ENCODE assay signal across 16 cellular contexts in genomic region chr3:132645058-132645457, GRCh38. TPM values are rescaled to one million over a fixed set of nuclear protein-coding genes. Genes with fewer than 3 reads are reported as not detected.
DNase-seq lines count a peak whose midpoint lies in the region; ATAC-seq and TF ChIP-seq lines count a peak whose summit lies in the region.
"Had no signal": no experiment of that assay in that cellular context is flagged by ENCODE, and none has a peak within 500 bp of the region (broad histone marks: within the 10 kb centered on the region; RNA-seq: fewer than 3 reads in every experiment).

No MANE protein-coding gene starts in this region.

- TF ChIP-seq CTCF in activated CD8-positive, alpha-beta T cell treated with anti-CD3 and anti-CD28 coated beads for 36 hours (IDR thresholded peaks at IDR 0.05) = no peak
- TF ChIP-seq CTCF in glutamatergic neuron (IDR thresholded peaks at IDR 0.05; ENCODE audit: partially characterized antibody, unreplicated experiment) = no peak
- TF ChIP-seq CTCF in osteoblast (IDR thresholded peaks at IDR 0.05; ENCODE audit: extremely low read depth, low read depth, low read length) = no peak

- H3K4me3 ChIP-seq in osteoblast (ENCODE audit: insufficient read depth, low read length) = no peak overlapping the region
- H3K4me3 ChIP-seq: A549, HAP-1 had no signal

- H3K27me3 Mint-ChIP-seq in activated CD8-positive, alpha-beta T cell treated with anti-CD3 and anti-CD28 coated beads for 36 hours = no peaks in the 10 kb centered on the region
- H3K27me3 Mint-ChIP-seq in activated CD8-positive, alpha-beta T cell treated with anti-CD3 and anti-CD28 coated beads, Interleukin-2, amount 10 ng/mL, durations not matched to agents 7 days and 5 days (ENCODE audit: low read depth) = no peaks in the 10 kb centered on the region
- H3K27me3 Mint-ChIP-seq in T-helper 17 cell = no peaks in the 10 kb centered on the region
- no peaks in the 10 kb centered on the region for H3K27me3 Mint-ChIP-seq in glutamatergic neuron (ENCODE audit: unreplicated experiment)

- H2AFZ ChIP-seq in osteoblast (ENCODE audit: low read length) = no peak overlapping the region

- POLR2A ChIA-PET in activated CD8-positive, alpha-beta T cell treated with anti-CD3 and anti-CD28 coated beads for 36 hours (lab: Charles Lee) = no interaction called here
- POLR2A ChIA-PET in activated CD8-positive, alpha-beta T cell treated with anti-CD3 and anti-CD28 coated beads, Interleukin-2, amount 10 ng/mL, durations not matched to agents 7 days and 5 days (lab: Charles Lee) = interaction anchor here (0.6 kb wide), 1 partner anchor 103 kb away, joined by 3 read pairs; no protein-coding TSS in a partner anchor

- DNase-seq in activated CD8-positive, alpha-beta T cell treated with anti-CD3 and anti-CD28 coated beads for 36 hours = no peak
- DNase-seq in activated CD8-positive, alpha-beta T cell treated with anti-CD3 and anti-CD28 coated beads, Interleukin-2, amount 10 ng/mL, durations not matched to agents 7 days and 5 days = no peak
- no peak for DNase-seq in T-helper 17 cell
- no peak for DNase-seq in glutamatergic neuron
- peak; percentile 30 for DNase-seq in osteoblast (ENCODE audit: insufficient read length, low spot score, missing footprints)
- no peak for DNase-seq in HPDE6-E6E7 (ENCODE audit: extremely low spot score)
- DNase-seq in pons (ENCODE audit: low spot score) = no peak
- DNase-seq in islet precursor cell = no peak
- DNase-seq: Kasumi-1, NCI-H1417, NCI-H2081 treated with DMSO at 0.1 percent for 48 hours, NCI-H226 had no signal

- H3K36me3 ChIP-seq in osteoblast (ENCODE audit: insufficient read depth, low read length) = peaks cover 4% of the 10 kb centered on the region
- H3K36me3 ChIP-seq: HAP-1 had no signal

- peaks cover 13% of the 10 kb centered on the region for H3K4me1 Mint-ChIP-seq in activated CD8-positive, alpha-beta T cell treated with anti-CD3 and anti-CD28 coated beads for 36 hours (ENCODE audit: low read depth)
- H3K4me1 Mint-ChIP-seq in activated CD8-positive, alpha-beta T cell treated with anti-CD3 and anti-CD28 coated beads, Interleukin-2, amount 10 ng/mL, durations not matched to agents 7 days and 5 days (ENCODE audit: low read depth) = peaks cover 10% of the 10 kb centered on the region
- H3K4me1 Mint-ChIP-seq in T-helper 17 cell (peaks cover 9% of the 10 kb centered on the region), glutamatergic neuron (ENCODE audit: low read depth, unreplicated experiment) (no peaks in the 10 kb centered on the region)

- H3K27ac ChIP-seq in osteoblast (ENCODE audit: low read depth, low read length) = no peak overlapping the region
- H3K27ac ChIP-seq: A549, C4-2B had no signal

- H3K27ac Mint-ChIP-seq in activated CD8-positive, alpha-beta T cell treated with anti-CD3 and anti-CD28 coated beads for 36 hours = peak overlapping the region; percentile 68
- no peak overlapping the region for H3K27ac Mint-ChIP-seq in activated CD8-positive, alpha-beta T cell treated with anti-CD3 and anti-CD28 coated beads, Interleukin-2, amount 10 ng/mL, durations not matched to agents 7 days and 5 days
- H3K27ac Mint-ChIP-seq in T-helper 17 cell (peak overlapping the region; percentile 14), glutamatergic neuron (ENCODE audit: unreplicated experiment) (peak overlapping the region; percentile 23)

- H3K79me2 ChIP-seq in osteoblast (ENCODE audit: insufficient read depth, low read length) = peaks cover 17% of the 10 kb centered on the region

- H3K4me3 Mint-ChIP-seq in activated CD8-positive, alpha-beta T cell treated with anti-CD3 and anti-CD28 coated beads for 36 hours = no peak overlapping the region
- H3K4me3 Mint-ChIP-seq in activated CD8-positive, alpha-beta T cell treated with anti-CD3 and anti-CD28 coated beads, Interleukin-2, amount 10 ng/mL, durations not matched to agents 7 days and 5 days = no peak overlapping the region
- H3K4me3 Mint-ChIP-seq in T-helper 17 cell (no peak overlapping the region), glutamatergic neuron (ENCODE audit: unreplicated experiment) (no peak overlapping the region)

- CTCF ChIA-PET in activated CD8-positive, alpha-beta T cell treated with anti-CD3 and anti-CD28 coated beads for 36 hours (lab: Charles Lee) = interaction anchor here (0.7 to 2.8 kb wide), 2 partner anchors 108 to 319 kb away, joined by 3 to 23 read pairs; no protein-coding TSS in a partner anchor
- CTCF ChIA-PET in activated CD8-positive, alpha-beta T cell treated with anti-CD3 and anti-CD28 coated beads, Interleukin-2, amount 10 ng/mL, durations not matched to agents 7 days and 5 days (lab: Charles Lee) = interaction anchor here (0.7 to 1.1 kb wide), 2 partner anchors 19 to 109 kb away, joined by 6 read pairs; no protein-coding TSS in a partner anchor

- intact Hi-C loops in activated CD8-positive, alpha-beta T cell treated with anti-CD3 and anti-CD28 coated beads for 36 hours (cut with micrococcal nuclease) = loop anchor here (10.0 kb wide), 1 partner anchor 290 kb away; no protein-coding TSS in a partner anchor

- H3K9me3 Mint-ChIP-seq in activated CD8-positive, alpha-beta T cell treated with anti-CD3 and anti-CD28 coated beads for 36 hours = no peaks in the 10 kb centered on the region
- no peaks in the 10 kb centered on the region for H3K9me3 Mint-ChIP-seq in activated CD8-positive, alpha-beta T cell treated with anti-CD3 and anti-CD28 coated beads, Interleukin-2, amount 10 ng/mL, durations not matched to agents 7 days and 5 days (ENCODE audit: insufficient read depth)
- H3K9me3 Mint-ChIP-seq in glutamatergic neuron (ENCODE audit: unreplicated experiment) = no peaks in the 10 kb centered on the region

- no peaks in the 10 kb centered on the region for H3K4me1 ChIP-seq in osteoblast (ENCODE audit: insufficient read depth, low read length)
- H3K4me1 ChIP-seq: HAP-1 had no signal

- H3K4me2 ChIP-seq in osteoblast (ENCODE audit: insufficient read depth, low read length) = no peak overlapping the region
- H3K4me2 ChIP-seq: A549 had no signal

- ATAC-seq in activated CD8-positive, alpha-beta T cell treated with anti-CD3 and anti-CD28 coated beads for 36 hours = no peak
- ATAC-seq in activated CD8-positive, alpha-beta T cell treated with anti-CD3 and anti-CD28 coated beads, Interleukin-2, amount 10 ng/mL, durations not matched to agents 7 days and 5 days = no peak
- ATAC-seq in T-helper 17 cell = no peak
- ATAC-seq: A549, Panc1 had no signal

- no peaks in the 10 kb centered on the region for H3K36me3 Mint-ChIP-seq in activated CD8-positive, alpha-beta T cell treated with anti-CD3 and anti-CD28 coated beads for 36 hours (ENCODE audit: low read depth)
- H3K36me3 Mint-ChIP-seq in activated CD8-positive, alpha-beta T cell treated with anti-CD3 and anti-CD28 coated beads, Interleukin-2, amount 10 ng/mL, durations not matched to agents 7 days and 5 days (ENCODE audit: low read depth) = no peaks in the 10 kb centered on the region
- no peaks in the 10 kb centered on the region for H3K36me3 Mint-ChIP-seq in T-helper 17 cell (ENCODE audit: low read depth)
- H3K36me3 Mint-ChIP-seq in glutamatergic neuron (ENCODE audit: unreplicated experiment) = no peaks in the 10 kb centered on the region

- H4K20me1 ChIP-seq in osteoblast (ENCODE audit: insufficient read depth, low read length) = no peaks in the 10 kb centered on the region

- H3K27me3 ChIP-seq in osteoblast (ENCODE audit: insufficient read depth, low read length) = no peaks in the 10 kb centered on the region

- H3K9me3 ChIP-seq in T-helper 17 cell (ENCODE audit: control insufficient read depth, low read length, poor library complexity, severe bottlenecking) (no peaks in the 10 kb centered on the region), osteoblast (ENCODE audit: low read depth, low read length) (no peaks in the 10 kb centered on the region)
- H3K9me3 ChIP-seq: A549, HAP-1 had no signal

RNA-seq across cellular contexts. Expression of gene ACAD11, which starts 14.6 kb away (rescaled TPM):
- 10 to 100 TPM; 20.6 to 22.3 TPM for total RNA-seq in activated CD8-positive, alpha-beta T cell treated with anti-CD3 and anti-CD28 coated beads for 36 hours
- total RNA-seq in activated CD8-positive, alpha-beta T cell treated with anti-CD3 and anti-CD28 coated beads, Interleukin-2, amount 10 ng/mL, durations not matched to agents 7 days and 5 days = 10 to 100 TPM; 11.3 to 13.7 TPM
- total RNA-seq in T-helper 17 cell (10 to 100 TPM; 24.2 to 28.4 TPM), glutamatergic neuron (ENCODE audit: unreplicated experiment) (9.4 TPM), osteoblast (30.1 and 31.1 TPM in 2 replicates)

RNA-seq across cellular contexts. Expression of gene UBA5, which starts 15.1 kb away (rescaled TPM):
- total RNA-seq in activated CD8-positive, alpha-beta T cell treated with anti-CD3 and anti-CD28 coated beads for 36 hours = 10 to 100 TPM; 67.7 to 69.4 TPM
- total RNA-seq in activated CD8-positive, alpha-beta T cell treated with anti-CD3 and anti-CD28 coated beads, Interleukin-2, amount 10 ng/mL, durations not matched to agents 7 days and 5 days = 10 to 100 TPM; 31.4 to 39.0 TPM
- total RNA-seq in T-helper 17 cell (10 to 100 TPM; 30.7 to 40.5 TPM), glutamatergic neuron (ENCODE audit: unreplicated experiment) (43.0 TPM), osteoblast (33.0 and 38.4 TPM in 2 replicates)

RNA-seq across cellular contexts. Expression of gene ACKR4, which starts 48.0 kb away (rescaled TPM):
- total RNA-seq in activated CD8-positive, alpha-beta T cell treated with anti-CD3 and anti-CD28 coated beads for 36 hours = not detected
- not detected for total RNA-seq in activated CD8-positive, alpha-beta T cell treated with anti-CD3 and anti-CD28 coated beads, Interleukin-2, amount 10 ng/mL, durations not matched to agents 7 days and 5 days
- total RNA-seq in T-helper 17 cell (under 1 TPM in 1 of 2 donors, not detected in 1; 0.32 TPM), glutamatergic neuron (ENCODE audit: unreplicated experiment) (0.22 TPM), osteoblast (0.72 TPM in 1 of 2 replicates, not detected in the other)
